1 cellular context compared by ENCODE assay signal in genomic region chr3:99658274-99658673, GRCh38.
TF ChIP-seq lines count a peak whose summit lies in the region.

No MANE protein-coding gene starts in this region.

TF ChIP-seq in GM23338, 12 proteins besides CTCF, POLR2A, EP300 and RAD21 (continued from another document):
- TF ChIP-seq ZNF462 (CRISPR knock-in tag; IDR thresholded peaks at IDR 0.05) (no peak), ZNF114 (CRISPR knock-in tag; IDR thresholded peaks at IDR 0.05) (no peak), STAT1 (IDR thresholded peaks at IDR 0.05; ENCODE audit: unreplicated experiment) (no peak), NANOG (IDR thresholded peaks at IDR 0.05; ENCODE audit: borderline replicate concordance) (no peak), EZH2 (IDR thresholded peaks at IDR 0.05; ENCODE audit: low read depth, unreplicated experiment) (no peak)
- TF ChIP-seq, protein P1, sequence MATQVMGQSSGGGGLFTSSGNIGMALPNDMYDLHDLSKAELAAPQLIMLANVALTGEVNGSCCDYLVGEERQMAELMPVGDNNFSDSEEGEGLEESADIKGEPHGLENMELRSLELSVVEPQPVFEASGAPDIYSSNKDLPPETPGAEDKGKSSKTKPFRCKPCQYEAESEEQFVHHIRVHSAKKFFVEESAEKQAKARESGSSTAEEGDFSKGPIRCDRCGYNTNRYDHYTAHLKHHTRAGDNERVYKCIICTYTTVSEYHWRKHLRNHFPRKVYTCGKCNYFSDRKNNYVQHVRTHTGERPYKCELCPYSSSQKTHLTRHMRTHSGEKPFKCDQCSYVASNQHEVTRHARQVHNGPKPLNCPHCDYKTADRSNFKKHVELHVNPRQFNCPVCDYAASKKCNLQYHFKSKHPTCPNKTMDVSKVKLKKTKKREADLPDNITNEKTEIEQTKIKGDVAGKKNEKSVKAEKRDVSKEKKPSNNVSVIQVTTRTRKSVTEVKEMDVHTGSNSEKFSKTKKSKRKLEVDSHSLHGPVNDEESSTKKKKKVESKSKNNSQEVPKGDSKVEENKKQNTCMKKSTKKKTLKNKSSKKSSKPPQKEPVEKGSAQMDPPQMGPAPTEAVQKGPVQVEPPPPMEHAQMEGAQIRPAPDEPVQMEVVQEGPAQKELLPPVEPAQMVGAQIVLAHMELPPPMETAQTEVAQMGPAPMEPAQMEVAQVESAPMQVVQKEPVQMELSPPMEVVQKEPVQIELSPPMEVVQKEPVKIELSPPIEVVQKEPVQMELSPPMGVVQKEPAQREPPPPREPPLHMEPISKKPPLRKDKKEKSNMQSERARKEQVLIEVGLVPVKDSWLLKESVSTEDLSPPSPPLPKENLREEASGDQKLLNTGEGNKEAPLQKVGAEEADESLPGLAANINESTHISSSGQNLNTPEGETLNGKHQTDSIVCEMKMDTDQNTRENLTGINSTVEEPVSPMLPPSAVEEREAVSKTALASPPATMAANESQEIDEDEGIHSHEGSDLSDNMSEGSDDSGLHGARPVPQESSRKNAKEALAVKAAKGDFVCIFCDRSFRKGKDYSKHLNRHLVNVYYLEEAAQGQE (IDR thresholded peaks at IDR 0.05; ENCODE audit: unreplicated experiment): no peak
